ENCODE assay signal across 8 cellular contexts in genomic region chr14:67514203-67514607, GRCh38. TPM values are rescaled to one million over a fixed set of nuclear protein-coding genes. Genes with fewer than 3 reads are reported as not detected.
DNase-seq lines count a peak whose midpoint lies in the region; ATAC-seq and TF ChIP-seq lines count a peak whose summit lies in the region.

No MANE protein-coding gene starts in this region.

- H3K27me3 Mint-ChIP-seq in osteocyte (ENCODE audit: unreplicated experiment) = peaks cover 52% of the 10 kb centered on the region

- H3K9ac ChIP-seq in OCI-LY1 (ENCODE audit: low read length) (no peak overlapping the region; the same call in 1 of the 2 replicates), MM.1S (ENCODE audit: low read length) (no peak overlapping the region)

- H3K27me3 ChIP-seq in OCI-LY1 (ENCODE audit: insufficient read depth, low read length) = peaks cover 10% of the 10 kb centered on the region; the same call in 1 of the 2 replicates
- H3K27me3 ChIP-seq in MM.1S (replicated peaks; ENCODE audit: insufficient read depth, low read length) = no peaks in the 10 kb centered on the region

- no peaks in the 10 kb centered on the region for H3K36me3 Mint-ChIP-seq in osteocyte (ENCODE audit: unreplicated experiment)

- no peaks in the 10 kb centered on the region for H3K4me1 Mint-ChIP-seq in osteocyte (ENCODE audit: unreplicated experiment)

- peak; percentile 47 for DNase-seq in COLO668 (lab: John Stamatoyannopoulos, UW; ENCODE audit: unreplicated experiment)
- no peak for DNase-seq in epithelial cell of proximal tubule (ENCODE audit: low read depth)
- DNase-seq in osteocyte (ENCODE audit: extremely low spot score, unreplicated experiment) = no peak
- no peak for DNase-seq in MM.1S

- H3K27ac ChIP-seq in OCI-LY1 (ENCODE audit: low read depth, low read length, poor library complexity, severe bottlenecking) (no peak overlapping the region), MM.1S (ENCODE audit: low read length) (no peak overlapping the region)

- H3K4me1 ChIP-seq in OCI-LY1 (ENCODE audit: insufficient read depth, low read length, severe bottlenecking) (peaks cover 10% of the 10 kb centered on the region), MM.1S (ENCODE audit: low read length) (0 out of 2 replicates have a peak, but pooled peaks cover 3% of the 10 kb centered on the region)

- no peaks in the 10 kb centered on the region for H3K36me3 ChIP-seq in OCI-LY1 (ENCODE audit: insufficient read depth, low read length)
- no peaks in the 10 kb centered on the region for H3K36me3 ChIP-seq in MM.1S (replicated peaks; ENCODE audit: insufficient read depth, low read length)

- ATAC-seq in GM18868 (IDR thresholded peaks at IDR 0.05; ENCODE audit: unreplicated experiment) (no peak), HG02798 (IDR thresholded peaks at IDR 0.05; ENCODE audit: poor library complexity, unreplicated experiment) (no peak), HG03457 (IDR thresholded peaks at IDR 0.05; ENCODE audit: unreplicated experiment) (no peak)

- no peaks in the 10 kb centered on the region for H3F3A ChIP-seq in OCI-LY1 (ENCODE audit: insufficient read depth, low read length)
- H3F3A ChIP-seq in MM.1S (ENCODE audit: insufficient read depth, low read length) = 0 out of 2 replicates have a peak, but pooled peaks cover 3% of the 10 kb centered on the region

- peak overlapping the region; percentile 76 for H3K4me3 Mint-ChIP-seq in osteocyte (ENCODE audit: unreplicated experiment)

- H3K9me2 ChIP-seq in OCI-LY1 (ENCODE audit: low read depth, low read length) (no peaks in the 10 kb centered on the region), MM.1S (replicated peaks; ENCODE audit: insufficient read depth, low read length) (no peaks in the 10 kb centered on the region)

- H3K4me3 ChIP-seq in OCI-LY1 (ENCODE audit: low read depth, low read length, poor library complexity, severe bottlenecking) = peak overlapping the region; percentile 66
- H3K4me3 ChIP-seq in epithelial cell of proximal tubule (ENCODE audit: low read depth, low read length) = peak overlapping the region; percentile 73
- H3K4me3 ChIP-seq in MM.1S (ENCODE audit: low read length) = no peak overlapping the region; the same call in 1 of the 2 replicates

- H3K9me3 Mint-ChIP-seq in osteocyte (ENCODE audit: unreplicated experiment) = no peaks in the 10 kb centered on the region

- peak overlapping the region; percentile 83 for H3K4me2 ChIP-seq in OCI-LY1 (ENCODE audit: low read length)
- H3K4me2 ChIP-seq in MM.1S (ENCODE audit: low read depth, low read length) = no peak overlapping the region

- H4K20me1 ChIP-seq in OCI-LY1 (ENCODE audit: insufficient read depth, low read length) (no peaks in the 10 kb centered on the region), MM.1S (ENCODE audit: insufficient read depth, low read length) (no peaks in the 10 kb centered on the region)

- no peaks in the 10 kb centered on the region for H3K9me3 ChIP-seq in OCI-LY1 (ENCODE audit: low read length)
- H3K9me3 ChIP-seq in MM.1S (replicated peaks; ENCODE audit: insufficient read depth, low read length) = no peaks in the 10 kb centered on the region

- H3K27ac Mint-ChIP-seq in osteocyte (ENCODE audit: unreplicated experiment) = no peak overlapping the region

- H2AFZ ChIP-seq in OCI-LY1 (ENCODE audit: low read length) (no peak overlapping the region), MM.1S (ENCODE audit: low read length) (no peak overlapping the region)

- TF ChIP-seq CTCF in OCI-LY1 (IDR thresholded peaks at IDR 0.05; ENCODE audit: low read length) = no peak
- no peak for TF ChIP-seq CTCF in epithelial cell of proximal tubule (conservative IDR thresholded peaks at IDR 0.05; ENCODE audit: low read depth, low read length)
- TF ChIP-seq CTCF in osteocyte (IDR thresholded peaks at IDR 0.05) = no peak
- no peak for TF ChIP-seq CTCF in MM.1S (IDR thresholded peaks at IDR 0.05; ENCODE audit: low read length)

- no peaks in the 10 kb centered on the region for H3K79me2 ChIP-seq in OCI-LY1 (ENCODE audit: insufficient read depth, low read length)
- H3K79me2 ChIP-seq in MM.1S (ENCODE audit: low read length) = no peaks in the 10 kb centered on the region

RNA-seq across cellular contexts. Expression of gene PLEKHH1, which starts 18.9 kb away (rescaled TPM):
- total RNA-seq in epithelial cell of proximal tubule = 6.3 and 7.6 TPM in 2 replicates
- 0.50 and 1.0 TPM in 2 replicates for total RNA-seq in osteocyte

RNA-seq across cellular contexts. Expression of gene TMEM229B, which starts 25.7 kb away (rescaled TPM):
- total RNA-seq in epithelial cell of proximal tubule = 0.14 and 2.2 TPM in 2 replicates
- total RNA-seq in osteocyte = 0.37 and 0.51 TPM in 2 replicates
